1 cellular context compared by ENCODE assay signal in genomic region chr1:84078108-84078823, GRCh38.
A peak's percentile ranks its signal among the peaks of the same experiment; 100 is the strongest.
TF ChIP-seq lines count a peak whose summit lies in the region.

No MANE protein-coding gene starts in this region.

TF ChIP-seq in K562, 482 proteins besides CTCF, POLR2A, EP300 and RAD21 (continued from another document and continues in another):
- no peak for TF ChIP-seq RREB1 (CRISPR knock-in tag; IDR thresholded peaks at IDR 0.05)
- 0 out of 2 replicates have a peak, but pooled peaks have one; percentile 27 for TF ChIP-seq ZNF12 (CRISPR knock-in tag; IDR thresholded peaks at IDR 0.05)
- no peak for TF ChIP-seq RBM34 (IDR thresholded peaks at IDR 0.05; ENCODE audit: borderline replicate concordance, insufficient read depth, low read length)
- no peak for TF ChIP-seq NR4A1 (CRISPR knock-in tag; IDR thresholded peaks at IDR 0.05)
- TF ChIP-seq NR4A1 (tag; IDR thresholded peaks at IDR 0.05), result 0 out of 2 replicates have a peak, but pooled peaks have one; percentile 3
- no peak for TF ChIP-seq USF1 (CRISPR knock-in tag; IDR thresholded peaks at IDR 0.05)
- TF ChIP-seq ZNF3 (CRISPR knock-in tag; IDR thresholded peaks at IDR 0.05), result no peak
- TF ChIP-seq ARID3A (IDR thresholded peaks at IDR 0.05; ENCODE audit: borderline replicate concordance, low read depth, low read length), result no peak
- TF ChIP-seq MNT (conservative IDR thresholded peaks at IDR 0.05), result no peak
- TF ChIP-seq VEZF1 (CRISPR knock-in tag; IDR thresholded peaks at IDR 0.05), result peak; percentile 55
- no peak for TF ChIP-seq STAG1 (CRISPR knock-in tag; IDR thresholded peaks at IDR 0.05; ENCODE audit: borderline replicate concordance)
- TF ChIP-seq TOE1 (IDR thresholded peaks at IDR 0.05; ENCODE audit: borderline replicate concordance), result no peak
- TF ChIP-seq TOE1 (CRISPR knock-in tag; IDR thresholded peaks at IDR 0.05; ENCODE audit: borderline replicate concordance, low read depth), result no peak
- no peak for TF ChIP-seq FOXK2 (conservative IDR thresholded peaks at IDR 0.05 in 1 of 2, IDR thresholded peaks at IDR 0.05 in 1 of 2; ENCODE audit: low read depth in 2 of 2)
- TF ChIP-seq CGGBP1 (CRISPR knock-in tag; IDR thresholded peaks at IDR 0.05), result peak; percentile 77; the same call in 1 of the 2 replicates
- TF ChIP-seq LEF1 (IDR thresholded peaks at IDR 0.05), result no peak
- no peak; the same call in 1 of the 2 replicates for TF ChIP-seq ETV5 (CRISPR knock-in tag; IDR thresholded peaks at IDR 0.05; ENCODE audit: low read depth)
- no peak for TF ChIP-seq DPF2 (IDR thresholded peaks at IDR 0.05)
- TF ChIP-seq ELK3 (CRISPR knock-in tag; IDR thresholded peaks at IDR 0.05), result no peak
- no peak for TF ChIP-seq HMG20A (CRISPR knock-in tag; conservative IDR thresholded peaks at IDR 0.05)
- no peak for TF ChIP-seq NFIX (CRISPR knock-in tag; IDR thresholded peaks at IDR 0.05; ENCODE audit: low read depth)
- no peak for TF ChIP-seq KLF10 (CRISPR knock-in tag; IDR thresholded peaks at IDR 0.05)
- no peak for TF ChIP-seq MEF2A (IDR thresholded peaks at IDR 0.05; ENCODE audit: control insufficient read depth, low read depth, low read length)
- TF ChIP-seq CREBBP (IDR thresholded peaks at IDR 0.05; ENCODE audit: low read depth, low read length), result no peak
- no peak for TF ChIP-seq XRCC4 (IDR thresholded peaks at IDR 0.05; ENCODE audit: extremely low read depth, insufficient read depth, insufficient read length)
- TF ChIP-seq HNRNPL (IDR thresholded peaks at IDR 0.05; ENCODE audit: low read depth, low read length), result peak; percentile 19; the same call in 1 of the 2 replicates
- no peak for TF ChIP-seq ATF2 (CRISPR knock-in tag; IDR thresholded peaks at IDR 0.05)
- TF ChIP-seq PTBP1 (IDR thresholded peaks at IDR 0.05; ENCODE audit: low read depth, low read length), result no peak
- TF ChIP-seq SIX5 (IDR thresholded peaks at IDR 0.05; ENCODE audit: borderline replicate concordance in 1 of 2, insufficient read depth in 1 of 2, low read depth in 1 of 2, low read length in 2 of 2), result no peak
- no peak for TF ChIP-seq BRF1 (IDR thresholded peaks at IDR 0.05; ENCODE audit: borderline replicate concordance, extremely low read depth, insufficient read length)
- peak in 1 of 2 experiments; percentile 82; a peak in 2 of 4 replicates for TF ChIP-seq SRF (CRISPR knock-in tag; IDR thresholded peaks at IDR 0.05)
- peak in 1 of 2 experiments; percentile 25; a peak in 1 of 4 replicates for TF ChIP-seq KDM4B (IDR thresholded peaks at IDR 0.05; ENCODE audit: borderline replicate concordance in 2 of 2, low read depth in 1 of 2)
- TF ChIP-seq ZNF511 (CRISPR knock-in tag; IDR thresholded peaks at IDR 0.05), result 0 out of 2 replicates have a peak, but pooled peaks have one; percentile 15
- TF ChIP-seq RBFOX2 (IDR thresholded peaks at IDR 0.05; ENCODE audit: low read depth, low read length), result peak; percentile 59
- TF ChIP-seq PPARD (CRISPR knock-in tag; IDR thresholded peaks at IDR 0.05), result no peak
- no peak for TF ChIP-seq FOXA1 (IDR thresholded peaks at IDR 0.05; ENCODE audit: borderline replicate concordance)
- TF ChIP-seq EHMT2 (IDR thresholded peaks at IDR 0.05), result no peak
- TF ChIP-seq PREB (CRISPR knock-in tag; IDR thresholded peaks at IDR 0.05), result 0 out of 2 replicates have a peak, but pooled peaks have one; percentile 49
- no peak for TF ChIP-seq ZBTB34 (CRISPR knock-in tag; IDR thresholded peaks at IDR 0.05)
- TF ChIP-seq MITF (IDR thresholded peaks at IDR 0.05), result no peak
